In the genomic region with DNA sequence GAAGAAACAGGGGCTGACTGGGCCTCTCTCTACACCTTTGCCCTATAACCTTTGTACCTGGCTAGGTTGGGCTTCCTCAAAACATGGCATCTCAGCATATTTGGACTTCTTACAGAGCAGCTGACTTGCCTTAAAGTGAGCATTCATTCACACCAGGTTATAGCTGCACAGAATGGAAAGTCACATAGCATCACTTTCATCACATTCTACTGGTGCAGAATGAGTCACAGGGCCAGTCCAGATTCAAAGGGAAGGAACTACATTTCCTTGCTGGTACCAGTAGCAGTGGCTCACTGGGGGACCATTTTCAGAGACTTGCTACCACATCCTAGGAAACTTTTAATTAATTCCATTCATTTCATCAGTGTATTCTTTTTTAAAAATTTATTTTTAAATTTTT, we compare ENCODE assay signal across 21 cellular contexts. TPM values are rescaled to one million over a fixed set of nuclear protein-coding genes. Genes with fewer than 3 reads are reported as not detected.
A peak's percentile ranks its signal among the peaks of the same experiment; 100 is the strongest.
DNase-seq lines count a peak whose midpoint lies in the region; ATAC-seq and TF ChIP-seq lines count a peak whose summit lies in the region.
"Had no signal": no experiment of that assay in that cellular context is flagged by ENCODE, and none has a peak within 500 bp of the region (broad histone marks: within the 10 kb centered on the region; RNA-seq: fewer than 3 reads in every experiment).

No MANE protein-coding gene starts in this region.

- H3K27me3 ChIP-seq in dorsolateral prefrontal cortex, result peaks cover 0 to 3% (median 0%) of the 10 kb centered on the region in 45 donors
- H3K27me3 ChIP-seq: BLaER1 had no signal

- H3K27me3 Mint-ChIP-seq in T-helper 17 cell, result no peaks in the 10 kb centered on the region

- no peaks in the 10 kb centered on the region for H3K36me3 Mint-ChIP-seq in T-helper 17 cell (ENCODE audit: low read depth)

- no peak overlapping the region for H3K4me3 ChIP-seq in dorsolateral prefrontal cortex
- H3K4me3 ChIP-seq: BLaER1, MG63 had no signal

- H3K27ac Mint-ChIP-seq in T-helper 17 cell, result no peak overlapping the region
- H3K27ac Mint-ChIP-seq: CD8-positive, alpha-beta memory T cell had no signal

- no peak for TF ChIP-seq CTCF in dorsolateral prefrontal cortex (IDR thresholded peaks at IDR 0.05 in 54 of 56, conservative IDR thresholded peaks at IDR 0.05 in 2 of 56; ENCODE audit: low read depth in 1 of 56, partially characterized antibody in 56 of 56)

- H3K9me3 ChIP-seq in T-helper 17 cell (ENCODE audit: control insufficient read depth, low read length, poor library complexity, severe bottlenecking), result no peaks in the 10 kb centered on the region
- H3K9me3 ChIP-seq: BLaER1, MG63, SK-N-SH had no signal

- H3K27ac ChIP-seq in dorsolateral prefrontal cortex, result no peak overlapping the region
- H3K27ac ChIP-seq: BLaER1, KMS-11 had no signal

- ATAC-seq in GM18858 (IDR thresholded peaks at IDR 0.05; ENCODE audit: unreplicated experiment) (peak; percentile 72), HG02798 (IDR thresholded peaks at IDR 0.05; ENCODE audit: poor library complexity, unreplicated experiment) (peak; percentile 38), HG03565 (IDR thresholded peaks at IDR 0.05; ENCODE audit: unreplicated experiment) (peak; percentile 53), T-helper 17 cell (no peak)
- ATAC-seq: HepG2 had no signal

- H3K4me1 Mint-ChIP-seq in T-helper 17 cell, result peaks cover 5% of the 10 kb centered on the region

- DNase-seq in SIG-M5 treated with dmso at 0.1 percent for 504 hours (lab: John Stamatoyannopoulos, UW; ENCODE audit: unreplicated experiment) (peak; percentile 8), SIG-M5 (lab: John Stamatoyannopoulos, UW) (no peak), activated gamma-delta T cell treated with Interleukin-2 at 50 U/mL for 16 hours (no peak), dorsolateral prefrontal cortex (no peak), T-helper 17 cell (no peak)
- DNase-seq: 8988T; CD8-positive, alpha-beta memory T cell; GF-D8; GOT3; MG63; NCI-H187 treated with DMSO at 0.1 percent for 48 hours; NCI-H446; NCI-H774; SK-N-SH; T-helper 1 cell had no signal

- intact Hi-C loops in dorsolateral prefrontal cortex (cut with DNase I), result no loop called here

- no peak overlapping the region for H3K4me3 Mint-ChIP-seq in T-helper 17 cell
- H3K4me3 Mint-ChIP-seq: CD8-positive, alpha-beta memory T cell had no signal

RNA-seq across cellular contexts. Expression of a gene that starts 20.3 kb away (rescaled TPM):
- 1 to 10 TPM in 9 of 120 experiments, under 1 TPM in 63, not detected in 48; 0.26 to 1.7 (median 0.59) TPM for total RNA-seq in dorsolateral prefrontal cortex
- total RNA-seq in T-helper 17 cell, result under 1 TPM in 1 of 2 donors, not detected in 1; 0.22 TPM
- total RNA-seq: CD8-positive, alpha-beta memory T cell; HepG2 had no signal

RNA-seq across cellular contexts. Expression of a gene that starts 51.8 kb away (rescaled TPM):
- total RNA-seq in dorsolateral prefrontal cortex (100 to 1,000 TPM in 2 of 120 experiments, 10 to 100 TPM in 118; 55.4 to 102 (median 72.7) TPM), T-helper 17 cell (10 to 100 TPM; 40.3 to 56.5 TPM)
